In genomic region chr16:53974484-53975115, GRCh38 we compare ENCODE assay signal across 20 cellular contexts.
DNase-seq lines count a peak whose midpoint lies in the region; ATAC-seq and TF ChIP-seq lines count a peak whose summit lies in the region.
"Had no signal": no experiment of that assay in that cellular context is flagged by ENCODE, and none has a peak within 500 bp of the region (broad histone marks: within the 10 kb centered on the region; RNA-seq: fewer than 3 reads in every experiment).

No MANE protein-coding gene starts in this region.

- H3K27ac ChIP-seq in ACC112 (ENCODE audit: low read depth, low read length) = 0 out of 2 replicates have a peak overlapping the region, but pooled peaks have one; percentile 31
- H3K27ac ChIP-seq in HEK293 (ENCODE audit: extremely low read depth, low read depth, low read length) = no peak overlapping the region
- H3K27ac ChIP-seq: BLaER1 had no signal

- no peaks in the 10 kb centered on the region for H3K79me2 ChIP-seq in ACC112 (ENCODE audit: control insufficient read depth, insufficient read depth, low read length, unreplicated experiment)

- H3K36me3 ChIP-seq in ACC112 (ENCODE audit: insufficient read depth, low read length) = no peaks in the 10 kb centered on the region
- no peaks in the 10 kb centered on the region for H3K36me3 ChIP-seq in HEK293 (ENCODE audit: control insufficient read depth in 2 of 2, insufficient read depth in 1 of 2, low read length in 2 of 2)
- H3K36me3 ChIP-seq: BLaER1 had no signal

- no peaks in the 10 kb centered on the region for H3K27me3 ChIP-seq in ACC112 (ENCODE audit: insufficient read depth, low read length)
- H3K27me3 ChIP-seq: BLaER1 had no signal

- H3K4me1 ChIP-seq in ACC112 (ENCODE audit: control insufficient read depth, insufficient read depth, low read length, unreplicated experiment) (peaks cover 4% of the 10 kb centered on the region), HEK293 (ENCODE audit: control insufficient read depth, insufficient read depth, low read length) (peaks cover 4% of the 10 kb centered on the region)
- H3K4me1 ChIP-seq: BLaER1 had no signal

- no peaks in the 10 kb centered on the region for H3K9me3 ChIP-seq in HEK293 (ENCODE audit: control insufficient read depth, insufficient read depth, low read depth, low read length)
- H3K9me3 ChIP-seq: BLaER1 had no signal

- TF ChIP-seq CTCF in HEK293 (tag by site-specific recombination; IDR thresholded peaks at IDR 0.05) (no peak), cardiac fibroblast (IDR thresholded peaks at IDR 0.05; ENCODE audit: low read depth, low read length) (no peak), fibroblast of villous mesenchyme (IDR thresholded peaks at IDR 0.05; ENCODE audit: insufficient read depth, low read depth, low read length) (no peak)

- DNase-seq in cardiac fibroblast (ENCODE audit: low read depth in 2 of 2) = peak; percentile 31 to 46
- peak; percentile 27 for DNase-seq in fibroblast of villous mesenchyme (ENCODE audit: low read depth)
- no peak for DNase-seq in GM19238 (ENCODE audit: insufficient read length, low spot score)
- DNase-seq: CD8-positive, alpha-beta memory T cell; DMS 273 treated with DMSO at 0.1 percent for 48 hours; EL; H9; KBM-7; NCI-H1105 treated with DMSO at 0.1 percent for 48 hours; NCI-H2029; NCI-H2171 treated with DMSO at 0.1 percent for 48 hours; NCI-H774 had no signal

- CTCF ChIA-PET in HEK293 (lab: Yijun Ruan, JAX) = interaction anchor here (1.2 kb wide), 1 partner anchor 82 kb away, joined by 3 read pairs; no protein-coding TSS in a partner anchor

- no peak overlapping the region for H3K4me3 ChIP-seq in ACC112 (ENCODE audit: low read depth, low read length)
- H3K4me3 ChIP-seq in HEK293 (ENCODE audit: low read depth, low read length) = no peak overlapping the region
- no peak overlapping the region for H3K4me3 ChIP-seq in cardiac fibroblast (replicated peaks in 1 of 2; ENCODE audit: low read depth in 2 of 2, low read length in 2 of 2)
- H3K4me3 ChIP-seq in fibroblast of villous mesenchyme (ENCODE audit: low read depth, low read length) = no peak overlapping the region
- H3K4me3 ChIP-seq: BLaER1 had no signal

- POLR2A ChIA-PET in HEK293 (lab: Yijun Ruan, JAX) = no interaction called here

- no peak overlapping the region for H2AFZ ChIP-seq in ACC112 (ENCODE audit: low read length, unreplicated experiment)

- no peak for ATAC-seq in activated CD4-positive, CD25-positive, alpha-beta regulatory T cell treated with anti-CD3 and anti-CD28 coated beads, Interleukin-2, amount 50 U/mL, for 24 hours
- ATAC-seq in HG03025 (IDR thresholded peaks at IDR 0.05; ENCODE audit: low FRiP score, unreplicated experiment) (no peak), HG03045 (IDR thresholded peaks at IDR 0.05; ENCODE audit: unreplicated experiment) (no peak)
- ATAC-seq: Right ventricle myocardium inferior, SK-N-SH treated with all-trans-retinoic acid at 6 μM for 48 hours had no signal

TF ChIP-seq in HEK293, 187 proteins besides CTCF, POLR2A, EP300 and RAD21:
- TF ChIP-seq BCL6B (tag by site-specific recombination; IDR thresholded peaks at IDR 0.05) = peak; percentile 38; the same call in 1 of the 2 replicates
- TF ChIP-seq, protein P1, sequence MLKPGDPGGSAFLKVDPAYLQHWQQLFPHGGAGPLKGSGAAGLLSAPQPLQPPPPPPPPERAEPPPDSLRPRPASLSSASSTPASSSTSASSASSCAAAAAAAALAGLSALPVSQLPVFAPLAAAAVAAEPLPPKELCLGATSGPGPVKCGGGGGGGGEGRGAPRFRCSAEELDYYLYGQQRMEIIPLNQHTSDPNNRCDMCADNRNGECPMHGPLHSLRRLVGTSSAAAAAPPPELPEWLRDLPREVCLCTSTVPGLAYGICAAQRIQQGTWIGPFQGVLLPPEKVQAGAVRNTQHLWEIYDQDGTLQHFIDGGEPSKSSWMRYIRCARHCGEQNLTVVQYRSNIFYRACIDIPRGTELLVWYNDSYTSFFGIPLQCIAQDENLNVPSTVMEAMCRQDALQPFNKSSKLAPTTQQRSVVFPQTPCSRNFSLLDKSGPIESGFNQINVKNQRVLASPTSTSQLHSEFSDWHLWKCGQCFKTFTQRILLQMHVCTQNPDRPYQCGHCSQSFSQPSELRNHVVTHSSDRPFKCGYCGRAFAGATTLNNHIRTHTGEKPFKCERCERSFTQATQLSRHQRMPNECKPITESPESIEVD (tag by site-specific recombination; IDR thresholded peaks at IDR 0.05) = peak; percentile 42; the same call in 1 of the 2 replicates
- TF ChIP-seq ZBTB8A (tag by site-specific recombination; IDR thresholded peaks at IDR 0.05) = no peak
